ENCODE assay signal across 1 cellular context in the genomic region with DNA sequence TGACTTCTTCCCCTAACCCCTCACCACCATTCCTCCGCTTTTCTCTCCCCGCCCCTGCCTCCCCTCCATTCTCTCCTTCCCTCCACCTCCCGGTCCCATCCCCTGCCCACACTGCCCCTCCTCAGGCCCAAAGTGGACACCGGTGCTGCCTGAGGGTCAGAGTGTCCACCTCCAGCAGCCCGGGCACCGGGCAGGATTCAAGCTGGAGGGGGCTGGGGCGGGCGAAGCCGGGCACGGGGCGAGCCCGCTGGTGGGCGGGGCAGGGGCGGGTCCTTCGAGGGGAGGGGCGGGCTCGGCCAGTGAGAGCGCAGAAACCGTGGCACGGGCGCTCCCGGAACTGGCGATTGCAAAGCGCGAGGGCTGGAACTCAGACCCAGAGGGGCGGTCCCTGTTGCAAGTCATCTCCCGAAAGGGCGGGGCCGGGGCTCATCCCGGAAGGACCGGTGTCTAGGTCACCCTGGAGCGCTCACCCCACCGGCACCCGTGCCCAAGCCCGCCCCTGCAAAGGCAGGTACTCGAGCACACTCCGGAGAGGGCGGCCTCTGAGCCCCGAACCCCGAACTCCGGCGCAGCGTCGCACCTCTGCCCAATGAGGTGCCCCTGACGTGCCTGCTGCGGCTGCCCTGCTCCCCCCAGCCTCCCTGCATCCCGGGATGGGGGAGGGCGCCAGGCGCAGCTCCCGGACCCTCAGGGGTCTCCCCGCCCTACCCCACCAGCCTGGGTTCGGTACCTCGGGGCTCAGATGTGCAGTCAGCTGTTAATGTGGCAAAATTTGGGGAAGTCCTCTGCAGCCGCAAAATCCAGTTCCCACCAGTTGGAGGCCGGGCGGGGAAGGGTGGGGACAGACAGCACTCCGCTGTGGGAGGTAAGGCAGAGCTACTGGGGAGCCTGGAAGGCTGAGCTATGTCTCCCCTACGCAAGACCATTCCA.
TF ChIP-seq lines count a peak whose summit lies in the region.

No MANE protein-coding gene starts in this region.

TF ChIP-seq in SK-N-SH, 30 proteins besides CTCF, POLR2A, EP300 and RAD21:
- TF ChIP-seq FOXM1 (IDR thresholded peaks at IDR 0.05; ENCODE audit: low read depth) = no peak
- no peak for TF ChIP-seq SMC3 (IDR thresholded peaks at IDR 0.05; ENCODE audit: low read depth, low read length)
- TF ChIP-seq YY1 (IDR thresholded peaks at IDR 0.05; ENCODE audit: low read depth) = no peak
- TF ChIP-seq POLR2AphosphoS5 (IDR thresholded peaks at IDR 0.05; ENCODE audit: low read depth, low read length) = peak; percentile 59
- no peak for TF ChIP-seq RCOR1 (IDR thresholded peaks at IDR 0.05; ENCODE audit: low read length)
- TF ChIP-seq TAF1 (IDR thresholded peaks at IDR 0.05; ENCODE audit: borderline replicate concordance, low read depth, low read length) = no peak
- no peak for TF ChIP-seq EZH2phosphoT487 (IDR thresholded peaks at IDR 0.05; ENCODE audit: borderline replicate concordance, low read depth)
- no peak for TF ChIP-seq RFX5 (IDR thresholded peaks at IDR 0.05; ENCODE audit: low read length)
- peak; percentile 46; the same call in 1 of the 2 replicates for TF ChIP-seq MXI1 (IDR thresholded peaks at IDR 0.05; ENCODE audit: low read depth, low read length)
- TF ChIP-seq NFIC (IDR thresholded peaks at IDR 0.05; ENCODE audit: borderline replicate concordance) = no peak
- no peak for TF ChIP-seq MEF2A (IDR thresholded peaks at IDR 0.05; ENCODE audit: borderline replicate concordance, low read depth)
- TF ChIP-seq GABPA (IDR thresholded peaks at IDR 0.05; ENCODE audit: low read depth) = peak; percentile 25; the same call in 1 of the 2 replicates
- TF ChIP-seq CHD2 (IDR thresholded peaks at IDR 0.05; ENCODE audit: low read length, partially characterized antibody) = peak; percentile 44
- TF ChIP-seq, protein P1, sequence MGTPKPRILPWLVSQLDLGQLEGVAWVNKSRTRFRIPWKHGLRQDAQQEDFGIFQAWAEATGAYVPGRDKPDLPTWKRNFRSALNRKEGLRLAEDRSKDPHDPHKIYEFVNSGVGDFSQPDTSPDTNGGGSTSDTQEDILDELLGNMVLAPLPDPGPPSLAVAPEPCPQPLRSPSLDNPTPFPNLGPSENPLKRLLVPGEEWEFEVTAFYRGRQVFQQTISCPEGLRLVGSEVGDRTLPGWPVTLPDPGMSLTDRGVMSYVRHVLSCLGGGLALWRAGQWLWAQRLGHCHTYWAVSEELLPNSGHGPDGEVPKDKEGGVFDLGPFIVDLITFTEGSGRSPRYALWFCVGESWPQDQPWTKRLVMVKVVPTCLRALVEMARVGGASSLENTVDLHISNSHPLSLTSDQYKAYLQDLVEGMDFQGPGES (IDR thresholded peaks at IDR 0.05; ENCODE audit: low read depth, low read length) = no peak
- TF ChIP-seq, protein P2, sequence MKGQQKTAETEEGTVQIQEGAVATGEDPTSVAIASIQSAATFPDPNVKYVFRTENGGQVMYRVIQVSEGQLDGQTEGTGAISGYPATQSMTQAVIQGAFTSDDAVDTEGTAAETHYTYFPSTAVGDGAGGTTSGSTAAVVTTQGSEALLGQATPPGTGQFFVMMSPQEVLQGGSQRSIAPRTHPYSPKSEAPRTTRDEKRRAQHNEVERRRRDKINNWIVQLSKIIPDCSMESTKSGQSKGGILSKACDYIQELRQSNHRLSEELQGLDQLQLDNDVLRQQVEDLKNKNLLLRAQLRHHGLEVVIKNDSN (IDR thresholded peaks at IDR 0.05; ENCODE audit: borderline replicate concordance, low read depth) = no peak
- no peak for TF ChIP-seq FOXJ3 (CRISPR knock-in tag; IDR thresholded peaks at IDR 0.05)
- peak; percentile 84 for TF ChIP-seq ELF1 (IDR thresholded peaks at IDR 0.05)
- no peak for TF ChIP-seq JUND (IDR thresholded peaks at IDR 0.05)
